ENCODE assay signal across 2 cellular contexts in the genomic region with DNA sequence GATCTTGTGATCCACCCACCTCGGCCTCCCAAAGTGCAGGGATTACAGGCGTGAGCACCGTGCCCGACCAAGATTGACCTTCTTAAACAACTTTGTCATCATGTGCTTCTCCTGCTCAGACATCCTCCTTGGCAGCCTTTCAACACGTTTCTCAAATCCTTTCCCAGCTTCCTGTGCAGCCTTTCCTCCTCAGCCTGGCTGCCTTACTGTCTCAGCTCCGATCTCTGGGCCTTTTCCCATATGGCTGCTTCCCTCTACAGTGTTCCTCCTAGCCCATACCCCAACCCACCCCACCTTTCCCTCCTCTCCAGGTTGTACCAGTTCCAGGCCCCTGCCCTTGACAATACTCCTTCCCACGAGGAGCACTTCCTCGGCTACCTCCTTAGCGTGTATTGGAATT.
TF ChIP-seq lines count a peak whose summit lies in the region.

No MANE protein-coding gene starts in this region.

TF ChIP-seq in endothelial cell of umbilical vein, 7 proteins besides CTCF, POLR2A, EP300 and RAD21:
- TF ChIP-seq EZH2 (IDR thresholded peaks at IDR 0.05; ENCODE audit: borderline replicate concordance, low read depth, low read length, severe bottlenecking) (no peak), MAX (IDR thresholded peaks at IDR 0.05; ENCODE audit: insufficient read depth, insufficient read length) (no peak), MYC (IDR thresholded peaks at IDR 0.05; ENCODE audit: low read depth, low read length) (no peak), JUN (IDR thresholded peaks at IDR 0.05; ENCODE audit: borderline replicate concordance, insufficient read depth, insufficient read length, low read depth) (no peak), FOS (IDR thresholded peaks at IDR 0.05; ENCODE audit: borderline replicate concordance, insufficient read depth, low read length) (no peak), GATA2 (IDR thresholded peaks at IDR 0.05; ENCODE audit: insufficient read depth, insufficient read length, low read depth, low read length) (no peak), POLR2AphosphoS5 (IDR thresholded peaks at IDR 0.05; ENCODE audit: insufficient read depth, low read depth, low read length) (no peak)
TF ChIP-seq in endothelial cell of umbilical vein: peak in this region for 0.

TF ChIP-seq in HEK293T, 16 proteins besides CTCF, POLR2A, EP300 and RAD21:
- TF ChIP-seq SP1 (IDR thresholded peaks at IDR 0.05) (no peak), FOXM1 (IDR thresholded peaks at IDR 0.05; ENCODE audit: borderline replicate concordance) (no peak), SUZ12 (IDR thresholded peaks at IDR 0.05) (no peak), HDGF (IDR thresholded peaks at IDR 0.05; ENCODE audit: borderline replicate concordance) (no peak), ARNT (IDR thresholded peaks at IDR 0.05) (no peak), ELF4 (IDR thresholded peaks at IDR 0.05) (no peak), CTBP1 (IDR thresholded peaks at IDR 0.05; ENCODE audit: borderline replicate concordance) (no peak)
